Comparison of ENCODE assay signal across 10 cellular contexts in genomic region chr7:665751-666453, GRCh38.
DNase-seq lines count a peak whose midpoint lies in the region; ATAC-seq and TF ChIP-seq lines count a peak whose summit lies in the region.
"Had no signal": no experiment of that assay in that cellular context is flagged by ENCODE, and none has a peak within 500 bp of the region (broad histone marks: within the 10 kb centered on the region; RNA-seq: fewer than 3 reads in every experiment).

No MANE protein-coding gene starts in this region.

- H3K9me3 ChIP-seq in lower lobe of right lung = no peaks in the 10 kb centered on the region
- no peaks in the 10 kb centered on the region for H3K9me3 ChIP-seq in testis
- no peaks in the 10 kb centered on the region for H3K9me3 ChIP-seq in colonic mucosa

- no peaks in the 10 kb centered on the region for H3K36me3 ChIP-seq in lower lobe of right lung
- no peaks in the 10 kb centered on the region for H3K36me3 ChIP-seq in testis (ENCODE audit: low read depth, missing control alignments)
- no peaks in the 10 kb centered on the region for H3K36me3 ChIP-seq in colonic mucosa

- POLR2A ChIA-PET in RWPE1 (lab: Yijun Ruan, JAX; ENCODE audit: low non-redundant PET) = interaction anchor here (0.6 kb wide), 1 partner anchor 136 kb away, joined by 3 read pairs; no protein-coding TSS in a partner anchor

- no peaks in the 10 kb centered on the region for H3K27me3 ChIP-seq in lower lobe of right lung (ENCODE audit: low read depth)
- H3K27me3 ChIP-seq in testis = no peaks in the 10 kb centered on the region
- H3K27me3 ChIP-seq in colonic mucosa = no peaks in the 10 kb centered on the region

- DNase-seq in RWPE1 (ENCODE audit: low spot score) (no peak), fibroblast of gingiva (ENCODE audit: low read depth) (peak; percentile 33), lower lobe of right lung (no peak), testis (peak; percentile 54), SIG-M5 treated with dmso at 0.1 percent for 504 hours (lab: John Stamatoyannopoulos, UW; ENCODE audit: unreplicated experiment) (no peak), colonic mucosa (no peak), hippocampal formation (lab: John Stamatoyannopoulos, UW) (no peak)
- DNase-seq: activated naive CD4-positive, alpha-beta T cell; NK-92 treated with Interleukin-12 subunit alpha and Interleukin-12 subunit beta, amount 100 ng/mL, for 24 hours had no signal

- 47 to 64% methylated on average over 17 to 27 of the region's 34 CpGs for WGBS in testis, 2 donors

- no peak for ATAC-seq in lower lobe of right lung
- no peak for ATAC-seq in HG02798 (IDR thresholded peaks at IDR 0.05; ENCODE audit: poor library complexity, unreplicated experiment)

- CTCF ChIA-PET in RWPE1 (lab: Yijun Ruan, JAX) = interaction anchor here (0.7 to 1.0 kb wide), 3 partner anchors 20 to 730 kb away, joined by 3 read pairs; no protein-coding TSS in a partner anchor

- H3K9ac ChIP-seq in colonic mucosa (ENCODE audit: low read depth in 2 of 2, low read length in 2 of 2) = no peak overlapping the region

- intact Hi-C loops in lower lobe of right lung (cut with DNase I) = no loop called here
- intact Hi-C loops in testis (cut with DNase I; ENCODE audit: low total_unique reads) = no loop called here
- intact Hi-C loops in colonic mucosa (cut with DNase I) = no loop called here

- H3K4me3 ChIP-seq in lower lobe of right lung = no peak overlapping the region
- H3K4me3 ChIP-seq in testis = no peak overlapping the region
- H3K4me3 ChIP-seq in colonic mucosa = no peak overlapping the region

- TF ChIP-seq CTCF in RWPE1 (conservative IDR thresholded peaks at IDR 0.05; ENCODE audit: low read depth) = no peak
- no peak for TF ChIP-seq CTCF in lower lobe of right lung (IDR thresholded peaks at IDR 0.05)
- TF ChIP-seq CTCF in testis (IDR thresholded peaks at IDR 0.05) = peak in 1 of 3 experiments; percentile 12
- TF ChIP-seq CTCF in colonic mucosa (IDR thresholded peaks at IDR 0.05) = no peak

- H3K27ac ChIP-seq in RWPE1 (0 out of 2 replicates have a peak overlapping the region, but pooled peaks have one; percentile 23), lower lobe of right lung (peak overlapping the region; percentile 38), testis (peak overlapping the region; percentile 58 to 65), colonic mucosa (no peak overlapping the region)

- no peak for TF ChIP-seq POLR2A in testis (IDR thresholded peaks at IDR 0.05)

- peaks cover 22% of the 10 kb centered on the region for H3K4me1 ChIP-seq in lower lobe of right lung
- peaks cover 37% of the 10 kb centered on the region for H3K4me1 ChIP-seq in testis
- H3K4me1 ChIP-seq in colonic mucosa = no peaks in the 10 kb centered on the region

Comparison
In these comparisons a context has a peak if more than half of its experiments do, and no peak if none do; other contexts are left out.
1. DNase-seq: peak in fibroblast of gingiva (single experiment) and testis (single experiment); none in RWPE1 (single experiment), lower lobe of right lung (single experiment), SIG-M5 treated with dmso at 0.1 percent for 504 hours (single experiment), colonic mucosa (single experiment) and hippocampal formation (0 of 2).